Comparison of ENCODE assay signal across 19 cellular contexts in genomic region chr18:26406294-26406693, GRCh38.
"Had no signal": no experiment of that assay in that cellular context is flagged by ENCODE, and none has a peak within 500 bp of the region (broad histone marks: within the 10 kb centered on the region; RNA-seq: fewer than 3 reads in every experiment).

No MANE protein-coding gene starts in this region.

- DNase-seq: effector CD4-positive, alpha-beta T cell; endodermal cell; foreskin keratinocyte; immature natural killer cell; left ventricle myocardium inferior; lower lobe of right lung; mesenchymal stem cell; midbrain; occipital lobe; stimulated activated CD4-positive, alpha-beta T cell treated with anti-CD3 and anti-CD28 coated beads, Interleukin-4, amount 100 ng/mL, for 1 hour; stimulated activated CD8-positive, alpha-beta memory T cell treated with anti-CD3 and anti-CD28 coated beads, Interleukin-4, amount 100 ng/mL, for 48 hours; testis; upper lobe of right lung had no signal

- ATAC-seq: natural killer cell treated with Interleukin-12 subunit alpha and Interleukin-12 subunit beta and Interleukin-15 and Interleukin-18, amount 100 ng/mL, for 72 hours; upper lobe of right lung had no signal

- H3K27me3 ChIP-seq: foreskin keratinocyte, neural progenitor cell, pancreas, testis, tibial nerve, upper lobe of right lung had no signal

- H3K9me3 ChIP-seq: left ventricle myocardium inferior, lower lobe of right lung, pancreas, testis, tibial nerve, upper lobe of right lung had no signal

- H3K9ac ChIP-seq: neural progenitor cell had no signal

- H3K4me2 ChIP-seq: neural progenitor cell had no signal

- H3K4me1 ChIP-seq: left ventricle myocardium inferior, lower lobe of right lung, neural progenitor cell, pancreas, testis, tibial nerve, upper lobe of right lung had no signal

- H3K36me3 ChIP-seq: left ventricle myocardium inferior, lower lobe of right lung, neural progenitor cell, pancreas, tibial nerve, upper lobe of right lung had no signal

- FAIRE-seq: endothelial cell of umbilical vein, pancreas had no signal

- H3K4me3 ChIP-seq: coronary artery, left ventricle myocardium inferior, lower lobe of right lung, neural progenitor cell, pancreas, testis, tibial nerve, upper lobe of right lung had no signal

- H3K27ac ChIP-seq: coronary artery, foreskin keratinocyte, left ventricle myocardium inferior, lower lobe of right lung, neural progenitor cell, pancreas, testis, tibial nerve, upper lobe of right lung had no signal
